Comparison of ENCODE assay signal across 31 cellular contexts in the genomic region with DNA sequence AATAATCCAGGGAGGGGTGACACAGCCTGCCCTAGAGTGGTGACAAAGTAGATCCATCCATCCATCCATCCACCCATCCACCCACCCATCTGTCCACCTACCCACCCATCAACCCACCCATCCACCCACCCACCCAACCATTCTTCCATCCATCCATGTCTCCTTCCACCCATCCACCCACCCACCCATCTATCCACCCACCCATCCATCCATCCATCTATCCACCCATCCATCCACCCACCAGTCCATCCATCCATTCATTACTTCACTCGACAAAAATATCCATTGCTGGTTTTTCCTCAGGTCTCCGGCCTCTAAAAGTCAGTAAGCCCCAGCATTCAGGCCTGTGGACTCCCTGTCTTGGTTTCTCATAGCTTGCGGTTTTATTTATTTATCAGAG. TPM values are rescaled to one million over a fixed set of nuclear protein-coding genes. Genes with fewer than 3 reads are reported as not detected.
"Had no signal": no experiment of that assay in that cellular context is flagged by ENCODE, and none has a peak within 500 bp of the region (broad histone marks: within the 10 kb centered on the region; RNA-seq: fewer than 3 reads in every experiment).

No MANE protein-coding gene starts in this region.

- H3K27me3 Mint-ChIP-seq: activated B cell treated with CpG ODN at 0.5 μM for 24 hours; activated CD4-positive, alpha-beta T cell treated with anti-CD3 and anti-CD28 coated beads, Interleukin-2, amount 10 ng/mL, durations not matched to agents 24 days and 14 days; activated CD8-positive, alpha-beta T cell treated with anti-CD3 and anti-CD28 coated beads for 36 hours; brain; T-helper 17 cell had no signal

- H3K36me3 ChIP-seq: breast epithelium, cardiac muscle cell, WERI-Rb-1 had no signal

- H3K27ac Mint-ChIP-seq: activated B cell treated with CpG ODN at 0.5 μM for 24 hours; activated CD8-positive, alpha-beta T cell treated with anti-CD3 and anti-CD28 coated beads for 36 hours; activated naive CD4-positive, alpha-beta T cell treated with anti-CD3 and anti-CD28 coated beads, Interleukin-2, amount 10 ng/mL, durations not matched to agents 7 days and 5 days; activated naive CD4-positive, alpha-beta T cell treated with anti-CD3 and anti-CD28 coated beads, Interleukin-2, amount 50 U/mL, for 72 hours; activated naive CD8-positive, alpha-beta T cell treated with anti-CD3 and anti-CD28 coated beads, Interleukin-2, amount 10 ng/mL, durations not matched to agents 7 days and 5 days; dendritic cell treated with granulocyte-macrophage colony-stimulating factor and Interleukin-4, amounts not matched to agents 40 ng/mL and 50 ng/mL, for 4 days; endodermal cell; T-helper 17 cell; T-helper 2 cell treated with Interferon-gamma antibody and Interleukin-4, amounts not matched to agents 5 μg/mL and 100 μg/mL, for 36 hours had no signal

- H3K4me3 ChIP-seq: ascending aorta, breast epithelium, cardiac muscle cell, coronary artery, dorsolateral prefrontal cortex, heart left ventricle had no signal

- H3K9me3 ChIP-seq: ascending aorta, breast epithelium, heart left ventricle had no signal

- H3K27me3 ChIP-seq: ascending aorta, breast epithelium, cardiac muscle cell, dorsolateral prefrontal cortex, heart left ventricle had no signal

- H3K4me1 ChIP-seq: ascending aorta, breast epithelium, heart left ventricle had no signal

- H3K27ac ChIP-seq: breast epithelium, cardiac muscle cell, dorsolateral prefrontal cortex, heart left ventricle, WERI-Rb-1 had no signal

- DNase-seq: activated B cell treated with CpG ODN at 0.5 μM for 24 hours; activated CD4-positive, alpha-beta T cell treated with anti-CD3 and anti-CD28 coated beads, Interleukin-2, amount 10 ng/mL, durations not matched to agents 24 days and 14 days; activated CD4-positive, alpha-beta T cell treated with anti-CD3 and anti-CD28 coated beads, Interleukin-2, amount 50 U/mL, for 4 hours; activated CD8-positive, alpha-beta memory T cell treated with anti-CD3 and anti-CD28 coated beads for 24 hours; activated CD8-positive, alpha-beta T cell treated with anti-CD3 and anti-CD28 coated beads for 36 hours; activated gamma-delta T cell; activated naive CD4-positive, alpha-beta T cell; activated naive CD4-positive, alpha-beta T cell treated with anti-CD3 and anti-CD28 coated beads, Interleukin-2, amount 10 ng/mL, durations not matched to agents 7 days and 5 days; activated naive CD8-positive, alpha-beta T cell treated with anti-CD3 and anti-CD28 coated beads, Interleukin-2, amount 10 ng/mL, durations not matched to agents 7 days and 5 days; activated T-cell treated with anti-CD3 and anti-CD28 coated beads, Interleukin-2, amount 50 U/mL, for 48 hours; central memory CD4-positive, alpha-beta T cell; cerebellar nuclear complex; dorsolateral prefrontal cortex; effector memory CD4-positive, alpha-beta T cell; endodermal cell; glutamatergic neuron; T-helper 1 cell; T-helper 17 cell; T1000; WERI-Rb-1 had no signal

- H3K9me3 Mint-ChIP-seq: activated B cell treated with CpG ODN at 0.5 μM for 24 hours; activated CD4-positive, alpha-beta T cell treated with anti-CD3 and anti-CD28 coated beads, Interleukin-2, amount 10 ng/mL, durations not matched to agents 24 days and 14 days; activated CD8-positive, alpha-beta T cell treated with anti-CD3 and anti-CD28 coated beads for 36 hours; activated naive CD4-positive, alpha-beta T cell treated with anti-CD3 and anti-CD28 coated beads, Interleukin-2, amount 10 ng/mL, durations not matched to agents 7 days and 5 days; activated naive CD4-positive, alpha-beta T cell treated with anti-CD3 and anti-CD28 coated beads, Interleukin-2, amount 50 U/mL, for 72 hours; activated naive CD8-positive, alpha-beta T cell treated with anti-CD3 and anti-CD28 coated beads, Interleukin-2, amount 10 ng/mL, durations not matched to agents 7 days and 5 days; dendritic cell treated with granulocyte-macrophage colony-stimulating factor and Interleukin-4, amounts not matched to agents 40 ng/mL and 50 ng/mL, for 4 days; endodermal cell; T-helper 2 cell treated with Interferon-gamma antibody and Interleukin-4, amounts not matched to agents 5 μg/mL and 100 μg/mL, for 36 hours had no signal

- H3K36me3 Mint-ChIP-seq: activated naive CD4-positive, alpha-beta T cell treated with anti-CD3 and anti-CD28 coated beads, Interleukin-2, amount 10 ng/mL, durations not matched to agents 7 days and 5 days; activated naive CD4-positive, alpha-beta T cell treated with anti-CD3 and anti-CD28 coated beads, Interleukin-2, amount 50 U/mL, for 72 hours; activated naive CD8-positive, alpha-beta T cell treated with anti-CD3 and anti-CD28 coated beads, Interleukin-2, amount 10 ng/mL, durations not matched to agents 7 days and 5 days; brain had no signal

- H3K4me1 Mint-ChIP-seq: brain, endodermal cell, T-helper 17 cell had no signal

- ATAC-seq: activated CD4-positive, CD25-positive, alpha-beta regulatory T cell treated with anti-CD3 and anti-CD28 coated beads, Interleukin-2, amount 50 U/mL, for 24 hours; activated CD8-positive, alpha-beta T cell treated with anti-CD3 and anti-CD28 coated beads for 36 hours; activated naive CD4-positive, alpha-beta T cell treated with anti-CD3 and anti-CD28 coated beads, Interleukin-2, amount 50 U/mL, for 72 hours; T-helper 17 cell had no signal

- H3K4me3 Mint-ChIP-seq: activated B cell treated with CpG ODN at 0.5 μM for 24 hours; activated CD4-positive, alpha-beta T cell treated with anti-CD3 and anti-CD28 coated beads, Interleukin-2, amount 10 ng/mL, durations not matched to agents 24 days and 14 days; activated CD8-positive, alpha-beta T cell treated with anti-CD3 and anti-CD28 coated beads for 36 hours; activated naive CD4-positive, alpha-beta T cell treated with anti-CD3 and anti-CD28 coated beads, Interleukin-2, amount 10 ng/mL, durations not matched to agents 7 days and 5 days; activated naive CD8-positive, alpha-beta T cell treated with anti-CD3 and anti-CD28 coated beads, Interleukin-2, amount 10 ng/mL, durations not matched to agents 7 days and 5 days; brain; dendritic cell treated with granulocyte-macrophage colony-stimulating factor and Interleukin-4, amounts not matched to agents 40 ng/mL and 50 ng/mL, for 4 days; endodermal cell; T-helper 17 cell; T-helper 2 cell treated with Interferon-gamma antibody and Interleukin-4, amounts not matched to agents 5 μg/mL and 100 μg/mL, for 36 hours had no signal

- FAIRE-seq: frontal cortex had no signal

RNA-seq across cellular contexts. Expression of gene ELN, which starts 43.1 kb away (rescaled TPM):
- total RNA-seq: activated B cell treated with CpG ODN at 0.5 μM for 24 hours; activated CD4-positive, alpha-beta T cell treated with anti-CD3 and anti-CD28 coated beads, Interleukin-2, amount 10 ng/mL, durations not matched to agents 24 days and 14 days; activated CD8-positive, alpha-beta T cell treated with anti-CD3 and anti-CD28 coated beads for 36 hours; activated naive CD4-positive, alpha-beta T cell treated with anti-CD3 and anti-CD28 coated beads, Interleukin-2, amount 50 U/mL, for 72 hours; activated naive CD8-positive, alpha-beta T cell treated with anti-CD3 and anti-CD28 coated beads, Interleukin-2, amount 10 ng/mL, durations not matched to agents 7 days and 5 days; T-helper 17 cell had no signal
- polyA plus RNA-seq: cardiac muscle cell had no signal
